In genomic region chr3:159872374-159873109, GRCh38 we compare ENCODE assay signal across 1 cellular context.
TF ChIP-seq lines count a peak whose summit lies in the region.

No MANE protein-coding gene starts in this region.

TF ChIP-seq in K562, 482 proteins besides CTCF, POLR2A, EP300 and RAD21 (continued from another document):
- TF ChIP-seq ATF3 (IDR thresholded peaks at IDR 0.05) (peak; percentile 43), ATF3 (CRISPR knock-in tag; conservative IDR thresholded peaks at IDR 0.05) (no peak), NFE2 (IDR thresholded peaks at IDR 0.05; ENCODE audit: low read depth) (peak; percentile 51; the same call in 1 of the 2 replicates), ZNF592 (IDR thresholded peaks at IDR 0.05) (no peak)
